In the genomic region with DNA sequence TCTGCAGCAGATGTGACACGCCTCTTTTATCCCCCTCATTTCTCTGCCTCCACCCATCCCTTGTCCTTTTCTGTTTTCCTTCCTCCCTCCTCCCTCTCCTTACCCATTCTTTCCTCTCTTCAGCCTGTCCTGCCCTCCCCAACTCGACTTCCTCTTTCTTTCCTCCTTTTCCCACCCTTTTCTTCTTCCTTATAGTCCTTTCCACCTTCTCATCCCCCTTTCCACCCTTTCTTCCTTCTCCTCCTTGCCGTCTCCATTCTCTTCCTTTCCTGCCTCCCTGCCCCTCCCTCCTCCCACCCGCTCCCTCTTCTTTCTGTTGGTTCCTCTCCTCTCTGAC, we compare ENCODE assay signal across 8 cellular contexts. TPM values are rescaled to one million over a fixed set of nuclear protein-coding genes. Genes with fewer than 3 reads are reported as not detected.
A peak's percentile ranks its signal among the peaks of the same experiment; 100 is the strongest.
DNase-seq lines count a peak whose midpoint lies in the region; ATAC-seq, FAIRE-seq and TF ChIP-seq lines count a peak whose summit lies in the region.

No MANE protein-coding gene starts in this region.

- H3K9ac ChIP-seq in MM.1S (ENCODE audit: low read length) (no peak overlapping the region), H1 (replicated peaks in 1 of 4; ENCODE audit: extremely low read depth in 1 of 4, low read depth in 3 of 4, low read length in 3 of 4) (no peak overlapping the region)

- H4K20me1 ChIP-seq in MM.1S (ENCODE audit: insufficient read depth, low read length), result no peaks in the 10 kb centered on the region
- peaks cover 0 to 6% of the 10 kb centered on the region in 2 experiments for H4K20me1 ChIP-seq in H1 (replicated peaks in 1 of 2; ENCODE audit: control insufficient read depth in 1 of 2, insufficient read depth in 2 of 2, low read length in 2 of 2)

- peaks cover 14% of the 10 kb centered on the region for H3K23me2 ChIP-seq in H1 (ENCODE audit: low read depth, low read length)

- H3K18ac ChIP-seq in H1 (ENCODE audit: extremely low read depth, low read length), result no peak overlapping the region

- H3K27me3 Mint-ChIP-seq in CD4-positive, alpha-beta memory T cell, result peaks cover 0 to 2% of the 10 kb centered on the region in 2 donors
- H3K27me3 Mint-ChIP-seq in osteocyte (ENCODE audit: unreplicated experiment), result no peaks in the 10 kb centered on the region

- ATAC-seq in GM18909 (IDR thresholded peaks at IDR 0.05; ENCODE audit: poor library complexity, unreplicated experiment), result no peak

- peak overlapping the region; percentile 35; the same call in 1 of the 2 replicates for H2BK5ac ChIP-seq in H1 (ENCODE audit: low read depth, low read length)

- CTCF ChIA-PET in CD4-positive, alpha-beta memory T cell (lab: Charles Lee; ENCODE audit: partially characterized antibody), result interaction anchor here (1.3 kb wide), 1 partner anchor 201 kb away, joined by 4 read pairs; a partner anchor contains a TSS
- CTCF ChIA-PET in H1 (lab: Charles Lee; ENCODE audit: partially characterized antibody) (interaction anchor here (0.6 kb wide), 1 partner anchor 719 kb away, joined by 3 read pairs; no protein-coding TSS in a partner anchor), RWPE1 (lab: Yijun Ruan, JAX) (no interaction called here)

- H2BK120ac ChIP-seq in H1 (replicated peaks; ENCODE audit: low read depth, low read length), result no peak overlapping the region

- peak overlapping the region; percentile 96 for H2AFZ ChIP-seq in MM.1S (ENCODE audit: low read length)
- peak overlapping the region; percentile 55 for H2AFZ ChIP-seq in H1 (ENCODE audit: low read length)

- peaks cover 8% of the 10 kb centered on the region for H3K79me1 ChIP-seq in H1 (ENCODE audit: low read depth, low read length)

- H3K36me3 ChIP-seq in CD4-positive, alpha-beta memory T cell (ENCODE audit: insufficient read depth, low read length), result no peaks in the 10 kb centered on the region
- H3K36me3 ChIP-seq in MM.1S (replicated peaks; ENCODE audit: insufficient read depth, low read length), result no peaks in the 10 kb centered on the region
- H3K36me3 ChIP-seq in H1 (ENCODE audit: control insufficient read depth in 2 of 4, insufficient read depth in 4 of 4, low read length in 3 of 4), result no peaks in the 10 kb centered on the region; a peak in 1 of 8 replicates

- H3K56ac ChIP-seq in H1 (replicated peaks; ENCODE audit: insufficient read length, low read depth, low read length), result no peak overlapping the region

- FAIRE-seq in H1 (lab: Jason Lieb, UNC), result no peak

- H3K4me1 Mint-ChIP-seq in CD4-positive, alpha-beta memory T cell, result peaks cover 12 to 22% (median 16%) of the 10 kb centered on the region in 4 donors
- peaks cover 13% of the 10 kb centered on the region for H3K4me1 Mint-ChIP-seq in osteocyte (ENCODE audit: unreplicated experiment)

- H3K27ac Mint-ChIP-seq in CD4-positive, alpha-beta memory T cell, result peak overlapping the region in 5 of 7 donors; percentile 29 to 94 (median 68)
- no peak overlapping the region for H3K27ac Mint-ChIP-seq in osteocyte (ENCODE audit: unreplicated experiment)

- H3K36me3 Mint-ChIP-seq in CD4-positive, alpha-beta memory T cell, result peaks cover 22 to 25% of the 10 kb centered on the region in 2 donors
- peaks cover 20% of the 10 kb centered on the region for H3K36me3 Mint-ChIP-seq in osteocyte (ENCODE audit: unreplicated experiment)

- no peak for TF ChIP-seq EP300 in H1 (IDR thresholded peaks at IDR 0.05; ENCODE audit: borderline replicate concordance in 1 of 2, low read depth in 2 of 2, low read length in 2 of 2)

- H2BK20ac ChIP-seq in H1 (ENCODE audit: low read length), result no peak overlapping the region

- no peaks in the 10 kb centered on the region for H3K9me2 ChIP-seq in MM.1S (replicated peaks; ENCODE audit: insufficient read depth, low read length)

- H2AK5ac ChIP-seq in H1 (ENCODE audit: low read depth, low read length), result 0 out of 2 replicates have a peak overlapping the region, but pooled peaks have one; percentile 13

- no peak overlapping the region for H4K8ac ChIP-seq in H1 (ENCODE audit: extremely low read depth, insufficient read depth, low read length)

- intact Hi-C loops in CD4-positive, alpha-beta memory T cell (cut with micrococcal nuclease), result no loop called here

- H3K4me3 ChIP-seq in CD4-positive, alpha-beta memory T cell (ENCODE audit: low read length in 2 of 2), result peak overlapping the region; percentile 55 to 57
- H3K4me3 ChIP-seq in MM.1S (ENCODE audit: low read length), result peak overlapping the region; percentile 80
- peak overlapping the region; percentile 76 to 99 (median 90); a peak in 5 of 8 replicates for H3K4me3 ChIP-seq in H1 (ENCODE audit: extremely low read depth in 1 of 4, insufficient read depth in 2 of 4, low read depth in 3 of 4, low read length in 4 of 4)

- no peak overlapping the region for H3K23ac ChIP-seq in H1 (ENCODE audit: insufficient read length)

- no peak overlapping the region for H2BK15ac ChIP-seq in H1 (ENCODE audit: low read length)

- peak overlapping the region; percentile 86 to 98 (median 92) for H3K4me3 Mint-ChIP-seq in CD4-positive, alpha-beta memory T cell
- peak overlapping the region; percentile 89 for H3K4me3 Mint-ChIP-seq in osteocyte (ENCODE audit: unreplicated experiment)

- H2BK12ac ChIP-seq in H1 (ENCODE audit: low read depth, low read length), result no peak overlapping the region

- peaks cover 17% of the 10 kb centered on the region for H3K4me1 ChIP-seq in CD4-positive, alpha-beta memory T cell (ENCODE audit: insufficient read depth, low read length)
- H3K4me1 ChIP-seq in MM.1S (ENCODE audit: low read length) (peaks cover 3% of the 10 kb centered on the region; the same call in 1 of the 2 replicates), H1 (replicated peaks in 1 of 4; ENCODE audit: control insufficient read depth in 3 of 4, insufficient read depth in 4 of 4, low read length in 3 of 4) (peaks cover 0 to 3% (median 1%) of the 10 kb centered on the region in 4 experiments; a peak in 2 of 7 replicates)

- no peak for DNase-seq in CD4-positive, alpha-beta memory T cell
- DNase-seq in MM.1S (no peak), H1 (ENCODE audit: low read depth in 1 of 2, low spot score in 2 of 2) (no peak), osteocyte (ENCODE audit: extremely low spot score, unreplicated experiment) (no peak), NCI-H2107 treated with DMSO at 0.1 percent for 48 hours (lab: John Stamatoyannopoulos, UW; ENCODE audit: unreplicated experiment) (no peak), RWPE1 (ENCODE audit: low spot score) (no peak), GM19238 (ENCODE audit: insufficient read length, low spot score) (no peak)

- peaks cover 0 to 41% (median 27%) of the 10 kb centered on the region in 8 donors for H3K9me3 Mint-ChIP-seq in CD4-positive, alpha-beta memory T cell
- peaks cover 43% of the 10 kb centered on the region for H3K9me3 Mint-ChIP-seq in osteocyte (ENCODE audit: unreplicated experiment)

- POLR2A ChIA-PET in CD4-positive, alpha-beta memory T cell (lab: Charles Lee; ENCODE audit: partially characterized antibody), result interaction anchor here (0.6 to 1.3 kb wide), 4 partner anchors 28 to 840 kb away, joined by 3 to 6 read pairs (median 4); a partner anchor contains a TSS
- POLR2A ChIA-PET in H1 (lab: Charles Lee; ENCODE audit: partially characterized antibody), result interaction anchor here (1.4 to 1.6 kb wide), 3 partner anchors 11 to 31 kb away, joined by 3 to 7 read pairs (median 5); no protein-coding TSS in a partner anchor
- POLR2A ChIA-PET in RWPE1 (lab: Yijun Ruan, JAX; ENCODE audit: low non-redundant PET), result interaction anchor here (0.7 kb wide), 1 partner anchor 25 kb away, joined by 3 read pairs; no protein-coding TSS in a partner anchor

- no peak for TF ChIP-seq POLR2A in H1 (IDR thresholded peaks at IDR 0.05; ENCODE audit: control extremely low read depth in 1 of 2, low read depth in 2 of 2, low read length in 2 of 2)

- no peaks in the 10 kb centered on the region for H3F3A ChIP-seq in MM.1S (ENCODE audit: insufficient read depth, low read length)

- H3K27ac ChIP-seq in CD4-positive, alpha-beta memory T cell (ENCODE audit: low read depth, low read length), result peak overlapping the region; percentile 63
- no peak overlapping the region for H3K27ac ChIP-seq in MM.1S (ENCODE audit: low read length)
- H3K27ac ChIP-seq in H1 (ENCODE audit: low read depth, low read length), result no peak overlapping the region
- H3K27ac ChIP-seq in RWPE1, result no peak overlapping the region

- TF ChIP-seq CTCF in MM.1S (IDR thresholded peaks at IDR 0.05; ENCODE audit: low read length) (no peak), H1 (IDR thresholded peaks at IDR 0.05; ENCODE audit: control extremely low read depth in 1 of 3, insufficient read depth in 1 of 3, low read depth in 1 of 3, low read length in 3 of 3) (no peak), osteocyte (IDR thresholded peaks at IDR 0.05) (no peak), RWPE1 (conservative IDR thresholded peaks at IDR 0.05; ENCODE audit: low read depth) (no peak)

- no peak overlapping the region for H3K14ac ChIP-seq in H1 (ENCODE audit: insufficient read length)

- H3K4me2 ChIP-seq in MM.1S (ENCODE audit: low read depth, low read length) (peak overlapping the region; percentile 59), H1 (ENCODE audit: insufficient read depth in 1 of 2, low read depth in 2 of 2, low read length in 2 of 2) (peak overlapping the region; percentile 46 to 99; a peak in 3 of 4 replicates)

- no peak overlapping the region for H3K4ac ChIP-seq in H1 (replicated peaks; ENCODE audit: insufficient read length, low read depth, low read length)

- no peaks in the 10 kb centered on the region for H3K9me3 ChIP-seq in CD4-positive, alpha-beta memory T cell (ENCODE audit: control insufficient read depth in 1 of 2, low read length in 2 of 2)
- no peaks in the 10 kb centered on the region for H3K9me3 ChIP-seq in MM.1S (replicated peaks; ENCODE audit: insufficient read depth, low read length)
- H3K9me3 ChIP-seq in H1 (ENCODE audit: insufficient read depth in 2 of 2, low read depth in 1 of 2, low read length in 1 of 2), result peaks cover 9 to 13% of the 10 kb centered on the region in 2 experiments

- H3K27me3 ChIP-seq in CD4-positive, alpha-beta memory T cell (ENCODE audit: insufficient read depth, low read length), result no peaks in the 10 kb centered on the region
- H3K27me3 ChIP-seq in MM.1S (replicated peaks; ENCODE audit: insufficient read depth, low read length), result peaks cover 19% of the 10 kb centered on the region
- H3K27me3 ChIP-seq in H1 (replicated peaks in 1 of 4; ENCODE audit: control insufficient read depth in 3 of 4, extremely low read depth in 1 of 4, insufficient read depth in 3 of 4, low read length in 3 of 4), result no peaks in the 10 kb centered on the region

- no peak overlapping the region for H4K5ac ChIP-seq in H1 (ENCODE audit: insufficient read length, low read depth, low read length)

- 70% methylated on average over 3 of the region's 4 CpGs; no CpG with 5 or more reads in 1 of the 2 experiments for WGBS in H1 (ENCODE audit: extremely low coverage in 1 of 2, insufficient coverage in 1 of 2, insufficient read length in 1 of 2, insufficient replicate concordance in 2 of 2, low coverage in 1 of 2, low lambda C conversion rate in 2 of 2, missing lambda C conversion rate in 1 of 2), 2 experiments

- no peak for TF ChIP-seq RAD21 in H1 (IDR thresholded peaks at IDR 0.05 in 1 of 2, conservative IDR thresholded peaks at IDR 0.05 in 1 of 2; ENCODE audit: low read depth in 2 of 2, low read length in 2 of 2)

- H3K79me2 ChIP-seq in MM.1S (ENCODE audit: low read length) (peaks cover 14% of the 10 kb centered on the region), H1 (ENCODE audit: control insufficient read depth in 1 of 2, insufficient read depth in 2 of 2, low read length in 2 of 2) (peaks cover 0 to 18% of the 10 kb centered on the region in 2 experiments; a peak in 2 of 4 replicates)

- H4K91ac ChIP-seq in H1 (replicated peaks; ENCODE audit: insufficient read length, low read length), result no peak overlapping the region

RNA-seq across cellular contexts. Expression of a gene that starts 0.7 kb away (rescaled TPM):
- 1 to 10 TPM; 8.2 to 8.3 TPM for total RNA-seq in CD4-positive, alpha-beta memory T cell
- 10 to 100 TPM in 1 of 2 donors, 1 to 10 TPM in 1; 7.1 to 13.7 TPM for polyA plus RNA-seq in CD4-positive, alpha-beta memory T cell
- 8.1 and 8.2 TPM in 2 replicates for total RNA-seq in H1 (2021; fragmentation: NEBNext Ultra II Directional; extraction: Animal tissue kit (Norgen Biotek cat#: 25700))
- 12.4 and 13.4 TPM in 2 replicates for polyA plus RNA-seq in H1 (2011; rRNA removed)
- polyA plus RNA-seq in H1 (2011; cell fraction: cytosol; rRNA removed), result 10.4 TPM
- 8.8 TPM for polyA plus RNA-seq in H1 (2011; cell fraction: nucleus; rRNA removed)
- polyA plus RNA-seq in H1 (2012, experiment 1 of 2), result 5.6 to 9.2 TPM (median 8.5 TPM) in 4 replicates
- polyA plus RNA-seq in H1 (2012, experiment 2 of 2), result 7.9 TPM
- 6.5 TPM for polyA plus RNA-seq in H1 (2013, experiment 1 of 2)
- polyA plus RNA-seq in H1 (2013, experiment 2 of 2), result 6.7 TPM
- polyA minus RNA-seq in H1 (2011; rRNA and poly(A)+ RNA removed), result 9.4 and 9.7 TPM in 2 replicates
- 7.0 TPM for polyA minus RNA-seq in H1 (2011; cell fraction: cytosol; rRNA and poly(A)+ RNA removed)
- 16.4 TPM for polyA minus RNA-seq in H1 (2011; cell fraction: nucleus; rRNA and poly(A)+ RNA removed)
- 10.5 and 11.2 TPM in 2 replicates for total RNA-seq in osteocyte

RNA-seq across cellular contexts. Expression of a gene that starts 27.1 kb away (rescaled TPM):
- total RNA-seq in CD4-positive, alpha-beta memory T cell, result 1 to 10 TPM; 4.9 to 5.0 TPM
- 1 to 10 TPM; 1.2 to 2.7 TPM for polyA plus RNA-seq in CD4-positive, alpha-beta memory T cell
- total RNA-seq in H1 (2021; fragmentation: NEBNext Ultra II Directional; extraction: Animal tissue kit (Norgen Biotek cat#: 25700)), result 6.8 and 8.8 TPM in 2 replicates
- 1.9 and 2.0 TPM in 2 replicates for polyA plus RNA-seq in H1 (2011; rRNA removed)
- polyA plus RNA-seq in H1 (2011; cell fraction: cytosol; rRNA removed), result 2.8 TPM
- polyA plus RNA-seq in H1 (2011; cell fraction: nucleus; rRNA removed), result 6.7 TPM
- polyA plus RNA-seq in H1 (2012, experiment 1 of 2), result 4.8 to 7.2 TPM (median 6.1 TPM) in 4 replicates
- polyA plus RNA-seq in H1 (2012, experiment 2 of 2), result 0.49 TPM
- 7.4 TPM for polyA plus RNA-seq in H1 (2013, experiment 1 of 2)
- 6.4 TPM for polyA plus RNA-seq in H1 (2013, experiment 2 of 2)
- polyA minus RNA-seq in H1 (2011; rRNA and poly(A)+ RNA removed), result 3.8 and 6.8 TPM in 2 replicates
- 2.9 TPM for polyA minus RNA-seq in H1 (2011; cell fraction: cytosol; rRNA and poly(A)+ RNA removed)
- polyA minus RNA-seq in H1 (2011; cell fraction: nucleus; rRNA and poly(A)+ RNA removed), result 13.6 TPM
- 3.4 and 4.4 TPM in 2 replicates for total RNA-seq in osteocyte

RNA-seq across cellular contexts. Expression of a gene that starts 48.5 kb away (rescaled TPM):
- not detected for total RNA-seq in CD4-positive, alpha-beta memory T cell
- not detected for polyA plus RNA-seq in CD4-positive, alpha-beta memory T cell
- not detected in 2 replicates for total RNA-seq in H1 (2021; fragmentation: NEBNext Ultra II Directional; extraction: Animal tissue kit (Norgen Biotek cat#: 25700))
- polyA plus RNA-seq in H1 (2011; rRNA removed), result 0.06 TPM in 1 of 2 replicates, not detected in the other
- polyA plus RNA-seq in H1 (2011; cell fraction: cytosol; rRNA removed), result 0.13 TPM
- polyA plus RNA-seq in H1 (2011; cell fraction: nucleus; rRNA removed), result not detected
- not detected in 4 replicates for polyA plus RNA-seq in H1 (2012, experiment 1 of 2)
- polyA plus RNA-seq in H1 (2012, experiment 2 of 2), result not detected
- polyA plus RNA-seq in H1 (2013, experiment 1 of 2), result 0.18 TPM
- 0.09 TPM for polyA plus RNA-seq in H1 (2013, experiment 2 of 2)
- not detected in 2 replicates for polyA minus RNA-seq in H1 (2011; rRNA and poly(A)+ RNA removed)
- polyA minus RNA-seq in H1 (2011; cell fraction: cytosol; rRNA and poly(A)+ RNA removed), result not detected
- not detected for polyA minus RNA-seq in H1 (2011; cell fraction: nucleus; rRNA and poly(A)+ RNA removed)
- 0.32 and 0.57 TPM in 2 replicates for total RNA-seq in osteocyte

RNA-seq across cellular contexts. Expression of a gene that starts 55.7 kb away (rescaled TPM):
- total RNA-seq in CD4-positive, alpha-beta memory T cell, result 1 to 10 TPM; 8.3 to 8.8 TPM
- 1 to 10 TPM; 1.5 to 3.0 TPM for polyA plus RNA-seq in CD4-positive, alpha-beta memory T cell
- total RNA-seq in H1 (2021; fragmentation: NEBNext Ultra II Directional; extraction: Animal tissue kit (Norgen Biotek cat#: 25700)), result 4.5 and 5.2 TPM in 2 replicates
- 1.3 and 1.6 TPM in 2 replicates for polyA plus RNA-seq in H1 (2011; rRNA removed)
- polyA plus RNA-seq in H1 (2011; cell fraction: cytosol; rRNA removed), result 2.1 TPM
- 3.4 TPM for polyA plus RNA-seq in H1 (2011; cell fraction: nucleus; rRNA removed)
- 2.2 to 3.7 TPM (median 3.2 TPM) in 4 replicates for polyA plus RNA-seq in H1 (2012, experiment 1 of 2)
- polyA plus RNA-seq in H1 (2012, experiment 2 of 2), result 0.20 TPM
- polyA plus RNA-seq in H1 (2013, experiment 1 of 2), result 5.3 TPM
- polyA plus RNA-seq in H1 (2013, experiment 2 of 2), result 5.7 TPM
- 6.2 and 6.7 TPM in 2 replicates for polyA minus RNA-seq in H1 (2011; rRNA and poly(A)+ RNA removed)
- 2.8 TPM for polyA minus RNA-seq in H1 (2011; cell fraction: cytosol; rRNA and poly(A)+ RNA removed)
- polyA minus RNA-seq in H1 (2011; cell fraction: nucleus; rRNA and poly(A)+ RNA removed), result 12.0 TPM
- 7.8 and 11.3 TPM in 2 replicates for total RNA-seq in osteocyte
